19 cellular contexts compared by ENCODE assay signal in genomic region chr5:87751801-87752200, GRCh38.
DNase-seq lines count a peak whose midpoint lies in the region; ATAC-seq, FAIRE-seq and TF ChIP-seq lines count a peak whose summit lies in the region.
"Had no signal": no experiment of that assay in that cellular context is flagged by ENCODE, and none has a peak within 500 bp of the region (broad histone marks: within the 10 kb centered on the region; RNA-seq: fewer than 3 reads in every experiment).

No MANE protein-coding gene starts in this region.

- no peaks in the 10 kb centered on the region for H3K36me3 Mint-ChIP-seq in T-helper 2 cell treated with Interferon-gamma antibody and Interleukin-4, amounts not matched to agents 5 μg/mL and 100 μg/mL, for 36 hours (ENCODE audit: low read depth)
- no peaks in the 10 kb centered on the region for H3K36me3 Mint-ChIP-seq in endodermal cell (ENCODE audit: low read depth)

- H3K36me3 ChIP-seq in adipocyte (ENCODE audit: control insufficient read depth, insufficient read depth, low read length, severe bottlenecking) (no peaks in the 10 kb centered on the region), endodermal cell (ENCODE audit: control insufficient read depth, insufficient read depth, low read length) (no peaks in the 10 kb centered on the region)
- H3K36me3 ChIP-seq: Peyer's patch had no signal

- H3K9ac ChIP-seq in adipocyte (ENCODE audit: low read length) (no peak overlapping the region), endodermal cell (ENCODE audit: extremely low read depth, low read length, poor library complexity, severe bottlenecking) (no peak overlapping the region)
- H3K9ac ChIP-seq: KMS-11 had no signal

- H3K4me3 ChIP-seq in adipocyte (ENCODE audit: low read length) = peak overlapping the region; percentile 45
- peak overlapping the region in 19 of 59 donors; percentile 2 to 39 (median 18) for H3K4me3 ChIP-seq in dorsolateral prefrontal cortex
- no peak overlapping the region for H3K4me3 ChIP-seq in endodermal cell (ENCODE audit: low read length)
- H3K4me3 ChIP-seq: Peyer's patch had no signal

- no peak for ATAC-seq in GM21515 (IDR thresholded peaks at IDR 0.05; ENCODE audit: unreplicated experiment)

- no peak for DNase-seq in adipocyte (ENCODE audit: low read depth)
- peak in 2 of 10 donors; percentile 33 to 49 for DNase-seq in dorsolateral prefrontal cortex
- peak in 25 of 49 donors; percentile 2 to 69 (median 12) for DNase-seq in substantia nigra (lab: John Stamatoyannopoulos, UW)
- no peak for DNase-seq in T-helper 2 cell treated with Interferon-gamma antibody and Interleukin-4, amounts not matched to agents 5 μg/mL and 100 μg/mL, for 36 hours (ENCODE audit: low spot score)
- DNase-seq in D721Med (ENCODE audit: insufficient read length, low spot score) = no peak
- no peak for DNase-seq in endodermal cell
- DNase-seq: ACHN, AML-193, COR-L47, DMS153, HFFc6, NCI-H146, NCI-H524, Peyer's patch, SHP77 had no signal

- TF ChIP-seq CTCF in dorsolateral prefrontal cortex (IDR thresholded peaks at IDR 0.05 in 54 of 56, conservative IDR thresholded peaks at IDR 0.05 in 2 of 56; ENCODE audit: low read depth in 1 of 56, partially characterized antibody in 56 of 56) = peak in 6 of 56 donors; percentile 12 to 20 (median 16)
- no peak for TF ChIP-seq CTCF in D721Med (IDR thresholded peaks at IDR 0.05; ENCODE audit: insufficient read depth, missing control alignments)
- no peak for TF ChIP-seq CTCF in endodermal cell (conservative IDR thresholded peaks at IDR 0.05)

- H3K27ac ChIP-seq in dorsolateral prefrontal cortex (peak overlapping the region; percentile 55 to 98 (median 91)), layer of hippocampus (ENCODE audit: low read depth, low read length) (peak overlapping the region; percentile 83), substantia nigra (ENCODE audit: low read depth, low read length, poor library complexity, severe bottlenecking) (peak overlapping the region; percentile 76), endodermal cell (ENCODE audit: low read depth, low read length) (no peak overlapping the region)
- H3K27ac ChIP-seq: KMS-11, Peyer's patch had no signal

- H3K4me1 ChIP-seq in adipocyte (ENCODE audit: control insufficient read depth, insufficient read depth, low read length) (peaks cover 18% of the 10 kb centered on the region), endodermal cell (ENCODE audit: control insufficient read depth, insufficient read depth, low read length) (peaks cover 7% of the 10 kb centered on the region)
- H3K4me1 ChIP-seq: Peyer's patch had no signal

- H3K27ac Mint-ChIP-seq in T-helper 2 cell treated with Interferon-gamma antibody and Interleukin-4, amounts not matched to agents 5 μg/mL and 100 μg/mL, for 36 hours = no peak overlapping the region
- H3K27ac Mint-ChIP-seq in endodermal cell = no peak overlapping the region
- H3K27ac Mint-ChIP-seq: HFFc6 had no signal

- no peaks in the 10 kb centered on the region for H3K9me3 ChIP-seq in adipocyte (ENCODE audit: control insufficient read depth, low read length)
- H3K9me3 ChIP-seq in endodermal cell (ENCODE audit: control insufficient read depth, low read length) = no peaks in the 10 kb centered on the region
- H3K9me3 ChIP-seq: Peyer's patch had no signal

- no peak for FAIRE-seq in D721Med (lab: Jason Lieb, UNC)
- FAIRE-seq: H54 had no signal

- H3K4me1 Mint-ChIP-seq in T-helper 2 cell treated with Interferon-gamma antibody and Interleukin-4, amounts not matched to agents 5 μg/mL and 100 μg/mL, for 36 hours (ENCODE audit: low read depth) = no peaks in the 10 kb centered on the region
- H3K4me1 Mint-ChIP-seq in endodermal cell = peaks cover 17% of the 10 kb centered on the region

- no peak overlapping the region for H3K4me3 Mint-ChIP-seq in T-helper 2 cell treated with Interferon-gamma antibody and Interleukin-4, amounts not matched to agents 5 μg/mL and 100 μg/mL, for 36 hours
- H3K4me3 Mint-ChIP-seq in endodermal cell = no peak overlapping the region
- H3K4me3 Mint-ChIP-seq: HFFc6 had no signal

- H3K27me3 Mint-ChIP-seq in T-helper 2 cell treated with Interferon-gamma antibody and Interleukin-4, amounts not matched to agents 5 μg/mL and 100 μg/mL, for 36 hours (ENCODE audit: low read depth) = no peaks in the 10 kb centered on the region
- H3K27me3 Mint-ChIP-seq in endodermal cell (ENCODE audit: insufficient read depth) = peaks cover 17% of the 10 kb centered on the region

- no peaks in the 10 kb centered on the region for H3K9me3 Mint-ChIP-seq in T-helper 2 cell treated with Interferon-gamma antibody and Interleukin-4, amounts not matched to agents 5 μg/mL and 100 μg/mL, for 36 hours
- no peaks in the 10 kb centered on the region for H3K9me3 Mint-ChIP-seq in endodermal cell
- H3K9me3 Mint-ChIP-seq: HFFc6 had no signal

- no peaks in the 10 kb centered on the region for H3K27me3 ChIP-seq in adipocyte (replicated peaks; ENCODE audit: control insufficient read depth, insufficient read depth, low read length)
- no peaks in the 10 kb centered on the region for H3K27me3 ChIP-seq in dorsolateral prefrontal cortex
- H3K27me3 ChIP-seq in layer of hippocampus (ENCODE audit: control insufficient read depth, insufficient read depth, low read length) = no peaks in the 10 kb centered on the region
- H3K27me3 ChIP-seq in endodermal cell (ENCODE audit: control insufficient read depth, insufficient read depth, low read length, poor library complexity, severe bottlenecking) = peaks cover 44% of the 10 kb centered on the region

- 92 to 94% methylated on average over 3 to 4 of the region's 4 CpGs for WGBS in endodermal cell (ENCODE audit: insufficient coverage in 1 of 2, insufficient read length in 1 of 2), 2 experiments

- intact Hi-C loops in dorsolateral prefrontal cortex (cut with DNase I) = loop anchor here (5.0 to 10.0 kb wide), 2 partner anchors 77 to 210 kb away; no protein-coding TSS in a partner anchor

Comparison
In these comparisons a context has a peak if more than half of its experiments do, and no peak if none do; other contexts are left out.
1. DNase-seq: peak in substantia nigra (25 of 49); none in adipocyte (single experiment), T-helper 2 cell treated with Interferon-gamma antibody and Interleukin-4, amounts not matched to agents 5 μg/mL and 100 μg/mL, for 36 hours (single experiment), D721Med (single experiment) and endodermal cell (single experiment).